In genomic region chrX:106748377-106748776, GRCh38 we compare ENCODE assay signal across 19 cellular contexts. TPM values are rescaled to one million over a fixed set of nuclear protein-coding genes. Genes with fewer than 3 reads are reported as not detected.
DNase-seq lines count a peak whose midpoint lies in the region; ATAC-seq, FAIRE-seq and TF ChIP-seq lines count a peak whose summit lies in the region.
"Had no signal": no experiment of that assay in that cellular context is flagged by ENCODE, and none has a peak within 500 bp of the region (broad histone marks: within the 10 kb centered on the region; RNA-seq: fewer than 3 reads in every experiment).

No MANE protein-coding gene starts in this region.

- H3K79me2 ChIP-seq in SK-N-SH (ENCODE audit: insufficient read depth) (no peaks in the 10 kb centered on the region), K562 (ENCODE audit: control insufficient read depth, insufficient read depth, low read length) (no peaks in the 10 kb centered on the region)

- ATAC-seq in SK-N-SH treated with all-trans-retinoic acid at 6 μM for 48 hours (no peak), K562 (no peak), GM19035 (IDR thresholded peaks at IDR 0.05; ENCODE audit: unreplicated experiment) (no peak)

- H4K20me1 ChIP-seq in SK-N-SH (ENCODE audit: insufficient read depth) = no peaks in the 10 kb centered on the region
- H4K20me1 ChIP-seq in K562 (replicated peaks; ENCODE audit: control insufficient read depth, insufficient read depth, low read length) = no peaks in the 10 kb centered on the region

- in situ Hi-C loops in K562 (cut with MboI) = no loop called here

- no TSS peak for BruUV-seq in K562 (replicated peaks; lab: Mats Ljungman, UMichigan)

- H3F3A ChIP-seq in SK-N-SH (replicated peaks; ENCODE audit: insufficient read depth) = no peaks in the 10 kb centered on the region

- H3K27ac ChIP-seq in SK-N-SH (ENCODE audit: low read depth in 2 of 2, low read length in 1 of 2) = no peak overlapping the region
- no peak overlapping the region for H3K27ac ChIP-seq in K562 (ENCODE audit: extremely low read depth, low read depth, low read length)
- H3K27ac ChIP-seq: 22Rv1 had no signal

- no peaks in the 10 kb centered on the region for H3K9me1 ChIP-seq in K562 (ENCODE audit: control insufficient read depth, insufficient read depth, low read length)

- POLR2A ChIA-PET in SK-N-SH (lab: Yijun Ruan, JAX) (no interaction called here), K562 (lab: Yijun Ruan, JAX) (no interaction called here)

- intact Hi-C loops in K562 (cut with micrococcal nuclease) = no loop called here

- no peaks in the 10 kb centered on the region for H3K9me3 ChIP-seq in SK-N-SH
- no peaks in the 10 kb centered on the region for H3K9me3 ChIP-seq in K562 (replicated peaks; ENCODE audit: control insufficient read depth, insufficient read depth, low read depth, low read length)

- H3K4me2 ChIP-seq in SK-N-SH (no peak overlapping the region), K562 (ENCODE audit: insufficient read depth, low read length) (no peak overlapping the region)

- H2AFZ ChIP-seq in SK-N-SH (ENCODE audit: low read depth) = no peak overlapping the region
- no peak overlapping the region for H2AFZ ChIP-seq in K562 (ENCODE audit: low read depth, low read length)

- H3K9me2 ChIP-seq in SK-N-SH = no peaks in the 10 kb centered on the region

- TF ChIP-seq CTCF in SK-N-SH (IDR thresholded peaks at IDR 0.05) (no peak), K562 (IDR thresholded peaks at IDR 0.05 in 2 of 3, conservative IDR thresholded peaks at IDR 0.05 in 1 of 3; ENCODE audit: insufficient read depth in 2 of 3, low read depth in 1 of 3, low read length in 3 of 3) (no peak), foreskin fibroblast (IDR thresholded peaks at IDR 0.05; ENCODE audit: low read depth, low read length) (no peak)

- H3K27me3 ChIP-seq in SK-N-SH (ENCODE audit: insufficient read depth) = no peaks in the 10 kb centered on the region
- no peaks in the 10 kb centered on the region for H3K27me3 ChIP-seq in K562 (ENCODE audit: control insufficient read depth in 2 of 2, insufficient read depth in 2 of 2, low read length in 2 of 2)

- no peak for TF ChIP-seq RAD21 in SK-N-SH (IDR thresholded peaks at IDR 0.05; ENCODE audit: low read length)
- no peak for TF ChIP-seq RAD21 in K562 (CRISPR knock-in tag; conservative IDR thresholded peaks at IDR 0.05 in 1 of 2, IDR thresholded peaks at IDR 0.05 in 1 of 2)

- H3K36me3 ChIP-seq in SK-N-SH (replicated peaks in 1 of 2; ENCODE audit: control insufficient read depth in 1 of 2, insufficient read depth in 2 of 2, low read length in 1 of 2) (no peaks in the 10 kb centered on the region), K562 (ENCODE audit: control insufficient read depth, insufficient read depth, low read length) (no peaks in the 10 kb centered on the region)

- H3K4me3 ChIP-seq in SK-N-SH (ENCODE audit: low read depth in 2 of 2, low read length in 1 of 2) (no peak overlapping the region), K562 (no peak overlapping the region), foreskin fibroblast (ENCODE audit: low read depth in 1 of 2, low read length in 2 of 2) (no peak overlapping the region)

- no peak for DNase-seq in SK-N-SH
- no peak for DNase-seq in GM19239 (ENCODE audit: insufficient read length, low spot score)
- DNase-seq in K562 (ENCODE audit: extremely low read depth in 1 of 4, low spot score in 3 of 4) = no peak
- no peak for DNase-seq in foreskin fibroblast
- DNase-seq: ACHN; C1 segment of cervical spinal cord; CD4-positive, alpha-beta memory T cell; COR-L47; DMS153; DND-41; GOT3; H7; HCEC 1CT had no signal

- 39% methylated on average over 1 of the region's 1 CpG for WGBS in SK-N-SH (ENCODE audit: low lambda C conversion rate)
- 11% methylated on average over 1 of the region's 1 CpG for WGBS in K562 (ENCODE audit: insufficient coverage, low coverage, missing lambda C conversion rate)

- H3K4me1 ChIP-seq in SK-N-SH (ENCODE audit: control insufficient read depth in 1 of 2, insufficient read depth in 2 of 2, low read depth in 1 of 2, low read length in 1 of 2) = no peaks in the 10 kb centered on the region
- no peaks in the 10 kb centered on the region for H3K4me1 ChIP-seq in K562 (replicated peaks in 1 of 2; ENCODE audit: control insufficient read depth in 2 of 2, insufficient read depth in 2 of 2, low read length in 2 of 2)

- peak; percentile 28 for FAIRE-seq in GM19239 (lab: Jason Lieb, UNC)
- FAIRE-seq in K562 (lab: Jason Lieb, UNC) = no peak
- FAIRE-seq: A204.1, G401.6, GM12892 had no signal

- no peak for TF ChIP-seq POLR2A in K562 (conservative IDR thresholded peaks at IDR 0.05)

- TF ChIP-seq EP300 in SK-N-SH (IDR thresholded peaks at IDR 0.05; ENCODE audit: borderline replicate concordance in 1 of 2, low read depth in 1 of 2, low read length in 1 of 2) (no peak), K562 (IDR thresholded peaks at IDR 0.05; ENCODE audit: low read length) (no peak)

- H3K9ac ChIP-seq in SK-N-SH (no peak overlapping the region), K562 (ENCODE audit: insufficient read depth in 1 of 2, low read depth in 2 of 2, low read length in 2 of 2) (no peak overlapping the region)

- CTCF ChIA-PET in SK-N-SH (lab: Yijun Ruan, JAX) = no interaction called here
- CTCF ChIA-PET in K562 (lab: Yijun Ruan, JAX; ENCODE audit: low intra/inter-chr PET ratio) = no interaction called here

TF ChIP-seq in SK-N-SH treated with all-trans-retinoic acid at 6 μM for 48 hours, 23 proteins besides CTCF, POLR2A, EP300 and RAD21:
- TF ChIP-seq ZNF70 (CRISPR knock-in tag; IDR thresholded peaks at IDR 0.05) = no peak
- TF ChIP-seq ZNF8 (CRISPR knock-in tag; IDR thresholded peaks at IDR 0.05) = peak; percentile 93

TF ChIP-seq in SK-N-SH, 30 proteins besides CTCF, POLR2A, EP300 and RAD21 (continues in another document):
- no peak for TF ChIP-seq FOXM1 (IDR thresholded peaks at IDR 0.05; ENCODE audit: low read depth)
- no peak for TF ChIP-seq RXRA (IDR thresholded peaks at IDR 0.05; ENCODE audit: borderline replicate concordance, low read depth)
- no peak for TF ChIP-seq EZH2phosphoT487 (IDR thresholded peaks at IDR 0.05; ENCODE audit: borderline replicate concordance, low read depth)
- TF ChIP-seq CHD2 (IDR thresholded peaks at IDR 0.05; ENCODE audit: low read length, partially characterized antibody) = no peak

TF ChIP-seq in K562, 482 proteins besides CTCF, POLR2A, EP300 and RAD21:
- peak; percentile 55 for TF ChIP-seq RBM25 (IDR thresholded peaks at IDR 0.05; ENCODE audit: low read depth, low read length, severe bottlenecking)
- peak; percentile 65 for TF ChIP-seq ZNF146 (CRISPR knock-in tag; IDR thresholded peaks at IDR 0.05; ENCODE audit: unreplicated experiment)
- no peak for TF ChIP-seq HDAC8 (tag; IDR thresholded peaks at IDR 0.05)

RNA-seq across cellular contexts. Expression of gene RNF128, which starts 21.9 kb away (rescaled TPM):
- polyA plus RNA-seq in SK-N-SH (2012; rRNA removed) (not detected in 2 replicates), K562 (2011; rRNA removed) (not detected in 2 replicates), K562 (2014; fragmentation: Illumina TruSeq; extraction: Trizol) (not detected in 2 replicates), K562 (2014; fragmentation: Nextera tagmentation; extraction: Ambion mirVana) (not detected), K562 (2014; rRNA removed) (not detected in 2 replicates)
- not detected in 2 replicates for polyA plus RNA-seq in SK-N-SH (2012; cell fraction: cytosol; rRNA removed)
- not detected in 2 replicates for polyA plus RNA-seq in SK-N-SH (2012; cell fraction: nucleus; rRNA removed)
- not detected in 2 replicates for total RNA-seq in K562 (2011; cell fraction: chromatin; rRNA removed; ENCODE audit: low replicate concordance)
- total RNA-seq in K562 (2011; cell fraction: nucleolus; rRNA removed) = not detected in 2 replicates
- not detected in 2 replicates for total RNA-seq in K562 (2011; cell fraction: nucleoplasm; rRNA removed)
- total RNA-seq in K562 (2014; rRNA removed) (not detected in 2 replicates), K562 (2014; rRNA removed; fragmentation: Illumina TruSeq; extraction: Trizol) (not detected in 2 replicates), K562 (2015; rRNA removed; fragmentation: Illumina TruSeq; extraction: Trizol) (not detected in 2 replicates), K562 (2021) (0.07 TPM in 2 replicates)
- polyA plus RNA-seq in K562 (2011; cell fraction: cytosol; rRNA removed) = not detected in 2 replicates
- polyA plus RNA-seq in K562 (2011; cell fraction: nucleus; rRNA removed) = not detected in 2 replicates
- polyA plus RNA-seq in K562 (2012) = not detected in 2 replicates
- 0.09 TPM in 1 of 2 replicates, not detected in the other for polyA minus RNA-seq in K562 (2011; rRNA and poly(A)+ RNA removed)
- polyA minus RNA-seq in K562 (2011; cell fraction: cytosol; rRNA and poly(A)+ RNA removed) = 0.46 TPM in 1 of 2 replicates, not detected in the other
- polyA minus RNA-seq in K562 (2011; cell fraction: nucleus; rRNA and poly(A)+ RNA removed) = not detected in 2 replicates

RNA-seq across cellular contexts. Expression of gene TBC1D8B, which starts 54.1 kb away (rescaled TPM):
- polyA plus RNA-seq in SK-N-SH (2012; rRNA removed) (0.03 and 0.08 TPM in 2 replicates), K562 (2011; rRNA removed) (0.13 TPM in 1 of 2 replicates, not detected in the other), K562 (2014; fragmentation: Illumina TruSeq; extraction: Trizol) (0.19 and 0.36 TPM in 2 replicates), K562 (2014; fragmentation: Nextera tagmentation; extraction: Ambion mirVana) (under 1 TPM; 0.04 to 0.08 TPM), K562 (2014; rRNA removed) (0.12 and 0.30 TPM in 2 replicates)
- 0.04 and 0.05 TPM in 2 replicates for polyA plus RNA-seq in SK-N-SH (2012; cell fraction: cytosol; rRNA removed)
- 0.02 TPM in 1 of 2 replicates, not detected in the other for polyA plus RNA-seq in SK-N-SH (2012; cell fraction: nucleus; rRNA removed)
- 0.05 and 0.55 TPM in 2 replicates for total RNA-seq in K562 (2011; cell fraction: chromatin; rRNA removed; ENCODE audit: low replicate concordance)
- total RNA-seq in K562 (2011; cell fraction: nucleolus; rRNA removed) = 0.53 TPM in 1 of 2 replicates, not detected in the other
- 0.15 and 0.31 TPM in 2 replicates for total RNA-seq in K562 (2011; cell fraction: nucleoplasm; rRNA removed)
- total RNA-seq in K562 (2014; rRNA removed) (0.08 TPM in 1 of 2 replicates, not detected in the other), K562 (2014; rRNA removed; fragmentation: Illumina TruSeq; extraction: Trizol) (0.10 and 0.18 TPM in 2 replicates), K562 (2015; rRNA removed; fragmentation: Illumina TruSeq; extraction: Trizol) (0.07 and 0.11 TPM in 2 replicates), K562 (2021) (0.07 and 0.16 TPM in 2 replicates)
- 0.01 TPM in 1 of 2 replicates, not detected in the other for polyA plus RNA-seq in K562 (2011; cell fraction: cytosol; rRNA removed)
- polyA plus RNA-seq in K562 (2011; cell fraction: nucleus; rRNA removed) = 0.03 TPM in 1 of 2 replicates, not detected in the other
- 0.26 and 0.66 TPM in 2 replicates for polyA plus RNA-seq in K562 (2012)
- polyA minus RNA-seq in K562 (2011; rRNA and poly(A)+ RNA removed) = 0.11 and 0.21 TPM in 2 replicates
- not detected in 2 replicates for polyA minus RNA-seq in K562 (2011; cell fraction: cytosol; rRNA and poly(A)+ RNA removed)
- polyA minus RNA-seq in K562 (2011; cell fraction: nucleus; rRNA and poly(A)+ RNA removed) = not detected in 2 replicates
